9 cellular contexts compared by ENCODE assay signal in the genomic region with DNA sequence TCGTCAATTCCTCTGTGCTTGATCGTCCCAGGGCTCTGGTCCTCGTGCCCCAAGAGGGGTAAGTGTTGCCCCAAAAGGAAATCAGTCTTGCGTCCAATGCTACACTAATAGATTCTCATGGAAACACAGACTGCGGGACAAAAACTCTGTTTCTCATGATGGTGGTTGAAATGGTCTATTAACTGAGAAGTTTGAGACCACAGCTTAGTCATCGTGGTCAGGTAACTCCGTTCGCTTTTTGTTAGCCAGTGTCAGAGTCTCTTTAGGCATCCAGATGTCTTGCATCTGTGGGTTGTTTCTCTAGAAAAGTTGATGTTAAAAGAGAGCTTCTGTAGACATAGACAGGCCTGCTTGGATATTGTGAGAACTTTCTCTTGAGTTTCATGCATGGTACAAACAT.
DNase-seq lines count a peak whose midpoint lies in the region; ATAC-seq and TF ChIP-seq lines count a peak whose summit lies in the region.
"Had no signal": no experiment of that assay in that cellular context is flagged by ENCODE, and none has a peak within 500 bp of the region (broad histone marks: within the 10 kb centered on the region; RNA-seq: fewer than 3 reads in every experiment).

No MANE protein-coding gene starts in this region.

- no peak overlapping the region for H2AFZ ChIP-seq in OCI-LY3 (ENCODE audit: low read depth, low read length)

- no peak for TF ChIP-seq CTCF in OCI-LY3 (IDR thresholded peaks at IDR 0.05; ENCODE audit: low read depth, low read length)
- no peak for TF ChIP-seq CTCF in CD14-positive monocyte (IDR thresholded peaks at IDR 0.05)

- H3K36me3 Mint-ChIP-seq in CD4-positive, CD25-positive, alpha-beta regulatory T cell = peaks cover 76% of the 10 kb centered on the region
- H3K36me3 Mint-ChIP-seq in CD14-positive monocyte = peaks cover 94 to 95% of the 10 kb centered on the region in 2 donors

- no peaks in the 10 kb centered on the region for H3K27me3 Mint-ChIP-seq in CD4-positive, CD25-positive, alpha-beta regulatory T cell
- H3K27me3 Mint-ChIP-seq in CD14-positive monocyte (ENCODE audit: low read depth in 3 of 3) = no peaks in the 10 kb centered on the region

- peak; percentile 33 to 59 for ATAC-seq in CD4-positive, CD25-positive, alpha-beta regulatory T cell (ENCODE audit: low read depth in 2 of 2)
- ATAC-seq in GM18909 (IDR thresholded peaks at IDR 0.05; ENCODE audit: poor library complexity, unreplicated experiment) (peak; percentile 86), HG02938 (IDR thresholded peaks at IDR 0.05; ENCODE audit: unreplicated experiment) (peak; percentile 90)

- H3K4me1 Mint-ChIP-seq in CD4-positive, CD25-positive, alpha-beta regulatory T cell = peaks cover 10 to 39% (median 17%) of the 10 kb centered on the region in 4 donors
- H3K4me1 Mint-ChIP-seq in CD14-positive monocyte = peaks cover 2% of the 10 kb centered on the region

- H3K9me3 Mint-ChIP-seq in CD4-positive, CD25-positive, alpha-beta regulatory T cell = no peaks in the 10 kb centered on the region
- no peaks in the 10 kb centered on the region for H3K9me3 Mint-ChIP-seq in CD14-positive monocyte

- H3K79me2 ChIP-seq in OCI-LY3 (ENCODE audit: low read length) = peaks cover 5% of the 10 kb centered on the region; the same call in 1 of the 2 replicates

- peaks cover 99% of the 10 kb centered on the region for H3K36me3 ChIP-seq in CD4-positive, CD25-positive, alpha-beta regulatory T cell (ENCODE audit: control insufficient read depth, insufficient read depth, low read length)
- H3K36me3 ChIP-seq in OCI-LY3 (replicated peaks; ENCODE audit: low read depth, low read length) = peaks cover 97% of the 10 kb centered on the region

- DNase-seq in CD4-positive, CD25-positive, alpha-beta regulatory T cell = peak in 1 of 3 donors; percentile 12
- DNase-seq in CD14-positive monocyte (ENCODE audit: low spot score) = no peak
- no peak for DNase-seq in stimulated activated CD4-positive, alpha-beta T cell treated with anti-CD3 and anti-CD28 coated beads, Interleukin-4, amount 100 ng/mL, for 4 hours
- DNase-seq in hypothalamus (lab: John Stamatoyannopoulos, UW) = no peak
- no peak for DNase-seq in SHP77 (lab: John Stamatoyannopoulos, UW)

- no peaks in the 10 kb centered on the region for H3K4me1 ChIP-seq in CD4-positive, CD25-positive, alpha-beta regulatory T cell (ENCODE audit: control insufficient read depth, insufficient read depth, low read length, poor library complexity, severe bottlenecking)
- H3K4me1 ChIP-seq in OCI-LY3 (ENCODE audit: low read length) = peaks cover 15% of the 10 kb centered on the region

- peak overlapping the region in 1 of 3 donors; percentile 85 for H3K27ac Mint-ChIP-seq in CD4-positive, CD25-positive, alpha-beta regulatory T cell
- H3K27ac Mint-ChIP-seq in CD14-positive monocyte = peak overlapping the region in 3 of 7 donors; percentile 41 to 74 (median 70)

- H4K20me1 ChIP-seq in OCI-LY3 (ENCODE audit: insufficient read depth, low read length) = no peaks in the 10 kb centered on the region

- H3K4me3 Mint-ChIP-seq in CD4-positive, CD25-positive, alpha-beta regulatory T cell = no peak overlapping the region
- H3K4me3 Mint-ChIP-seq in CD14-positive monocyte = no peak overlapping the region

- no peak overlapping the region for H3K4me3 ChIP-seq in CD4-positive, CD25-positive, alpha-beta regulatory T cell (ENCODE audit: low read depth, low read length)
- H3K4me3 ChIP-seq in OCI-LY3 (ENCODE audit: low read length) = no peak overlapping the region

- H3K4me2 ChIP-seq in OCI-LY3 (ENCODE audit: low read length) = no peak overlapping the region
- H3K4me2 ChIP-seq: KMS-11 had no signal

- H3K9me3 ChIP-seq in CD4-positive, CD25-positive, alpha-beta regulatory T cell (ENCODE audit: control insufficient read depth in 2 of 2, low read length in 2 of 2) = no peaks in the 10 kb centered on the region
- H3K9me3 ChIP-seq in OCI-LY3 (ENCODE audit: insufficient read depth, low read length) = no peaks in the 10 kb centered on the region

- intact Hi-C loops in CD14-positive monocyte (cut with micrococcal nuclease) = loop anchor here in 1 of 2 donors (5.0 kb wide), 1 partner anchor 35 kb away; no protein-coding TSS in a partner anchor

- no peak overlapping the region for H3K27ac ChIP-seq in CD4-positive, CD25-positive, alpha-beta regulatory T cell (ENCODE audit: insufficient read depth, low read length, poor library complexity, severe bottlenecking)
- H3K27ac ChIP-seq in OCI-LY3 (ENCODE audit: low read length) = peak overlapping the region; percentile 14; the same call in 1 of the 2 replicates
- H3K27ac ChIP-seq: KMS-11 had no signal

- no peak overlapping the region for H3K9ac ChIP-seq in OCI-LY3 (ENCODE audit: low read length)
- H3K9ac ChIP-seq: KMS-11 had no signal

- no peaks in the 10 kb centered on the region for H3K27me3 ChIP-seq in CD4-positive, CD25-positive, alpha-beta regulatory T cell (ENCODE audit: control insufficient read depth, insufficient read depth, low read length)
- no peaks in the 10 kb centered on the region for H3K27me3 ChIP-seq in OCI-LY3 (ENCODE audit: low read depth, low read length)
